ENCODE assay signal across 1 cellular context in the genomic region with DNA sequence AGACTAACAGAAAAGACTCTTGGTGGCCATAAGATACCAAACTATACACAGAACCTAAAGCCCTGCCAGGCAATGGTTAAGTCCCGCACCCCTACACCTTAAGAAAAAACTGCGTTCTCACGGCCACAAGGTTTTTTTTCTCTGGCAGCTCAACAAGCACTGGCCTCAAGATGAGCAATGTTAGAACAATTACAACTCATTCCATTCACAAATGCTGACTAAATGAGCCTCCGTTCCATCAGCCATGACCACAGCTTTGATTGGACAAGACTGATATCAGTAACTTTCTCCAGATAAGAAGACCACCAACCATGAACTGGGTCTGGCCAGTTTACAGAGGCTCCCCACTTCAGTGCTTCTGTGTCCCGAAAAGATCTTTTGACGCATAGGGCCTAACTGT.
TF ChIP-seq lines count a peak whose summit lies in the region.

No MANE protein-coding gene starts in this region.

TF ChIP-seq in IMR-90, 13 proteins besides CTCF, POLR2A, EP300 and RAD21 (continued from another document):
- TF ChIP-seq, protein P1, sequence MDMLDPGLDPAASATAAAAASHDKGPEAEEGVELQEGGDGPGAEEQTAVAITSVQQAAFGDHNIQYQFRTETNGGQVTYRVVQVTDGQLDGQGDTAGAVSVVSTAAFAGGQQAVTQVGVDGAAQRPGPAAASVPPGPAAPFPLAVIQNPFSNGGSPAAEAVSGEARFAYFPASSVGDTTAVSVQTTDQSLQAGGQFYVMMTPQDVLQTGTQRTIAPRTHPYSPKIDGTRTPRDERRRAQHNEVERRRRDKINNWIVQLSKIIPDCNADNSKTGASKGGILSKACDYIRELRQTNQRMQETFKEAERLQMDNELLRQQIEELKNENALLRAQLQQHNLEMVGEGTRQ (IDR thresholded peaks at IDR 0.05; ENCODE audit: low read depth, low read length): no peak
- TF ChIP-seq, protein P2, sequence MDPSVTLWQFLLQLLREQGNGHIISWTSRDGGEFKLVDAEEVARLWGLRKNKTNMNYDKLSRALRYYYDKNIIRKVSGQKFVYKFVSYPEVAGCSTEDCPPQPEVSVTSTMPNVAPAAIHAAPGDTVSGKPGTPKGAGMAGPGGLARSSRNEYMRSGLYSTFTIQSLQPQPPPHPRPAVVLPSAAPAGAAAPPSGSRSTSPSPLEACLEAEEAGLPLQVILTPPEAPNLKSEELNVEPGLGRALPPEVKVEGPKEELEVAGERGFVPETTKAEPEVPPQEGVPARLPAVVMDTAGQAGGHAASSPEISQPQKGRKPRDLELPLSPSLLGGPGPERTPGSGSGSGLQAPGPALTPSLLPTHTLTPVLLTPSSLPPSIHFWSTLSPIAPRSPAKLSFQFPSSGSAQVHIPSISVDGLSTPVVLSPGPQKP (IDR thresholded peaks at IDR 0.05; ENCODE audit: borderline replicate concordance, low read depth, low read length): no peak
- TF ChIP-seq NFE2L2 (IDR thresholded peaks at IDR 0.05; ENCODE audit: low read depth, low read length): peak; percentile 39; the same call in 1 of the 2 replicates
- TF ChIP-seq SMC3 (IDR thresholded peaks at IDR 0.05; ENCODE audit: low read depth, low read length): no peak
- peak; percentile 2; the same call in 1 of the 2 replicates for TF ChIP-seq CEBPB (IDR thresholded peaks at IDR 0.05; ENCODE audit: low read depth, low read length)
- no peak for TF ChIP-seq RFX5 (IDR thresholded peaks at IDR 0.05; ENCODE audit: low read depth, low read length)
TF ChIP-seq in IMR-90: peak in this region for 4.
